Comparison of ENCODE assay signal across 19 cellular contexts in the genomic region with DNA sequence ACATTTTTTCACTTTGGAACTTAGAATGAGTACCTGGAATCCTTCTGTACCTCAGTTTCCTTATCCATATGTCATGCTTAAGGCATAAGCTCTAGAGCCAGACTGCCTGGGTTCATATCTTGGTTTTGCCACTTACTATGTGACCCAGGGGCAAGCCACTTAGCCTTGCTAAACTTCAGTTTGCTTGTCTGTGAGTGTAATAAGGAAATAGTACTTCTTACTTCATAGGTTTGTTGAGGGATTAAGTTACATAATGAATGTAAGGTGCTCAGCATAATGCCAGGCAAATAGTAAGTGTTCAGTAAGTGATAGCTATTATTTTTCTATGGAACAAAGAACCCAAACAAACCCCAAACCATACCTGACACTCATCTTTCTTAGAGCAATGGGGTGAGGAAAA.
DNase-seq lines count a peak whose midpoint lies in the region; TF ChIP-seq lines count a peak whose summit lies in the region.
"Had no signal": no experiment of that assay in that cellular context is flagged by ENCODE, and none has a peak within 500 bp of the region (broad histone marks: within the 10 kb centered on the region; RNA-seq: fewer than 3 reads in every experiment).

No MANE protein-coding gene starts in this region.

- H4K20me1 ChIP-seq in OCI-LY3 (ENCODE audit: insufficient read depth, low read length) (no peaks in the 10 kb centered on the region), smooth muscle cell (ENCODE audit: low read depth) (no peaks in the 10 kb centered on the region)

- H3K4me3 Mint-ChIP-seq in activated CD4-positive, alpha-beta T cell treated with anti-CD3 and anti-CD28 coated beads, Interleukin-2, amount 10 ng/mL, durations not matched to agents 24 days and 14 days: no peak overlapping the region
- H3K4me3 Mint-ChIP-seq in nephron progenitor cell: no peak overlapping the region
- H3K4me3 Mint-ChIP-seq: B cell, CD14-positive monocyte had no signal

- TF ChIP-seq CTCF in OCI-LY3 (IDR thresholded peaks at IDR 0.05; ENCODE audit: low read depth, low read length) (no peak), nephron progenitor cell (IDR thresholded peaks at IDR 0.05) (no peak), smooth muscle cell (IDR thresholded peaks at IDR 0.05; ENCODE audit: borderline replicate concordance, insufficient read depth, poor library complexity, severe bottlenecking) (no peak)

- H3K27ac Mint-ChIP-seq in activated CD4-positive, alpha-beta T cell treated with anti-CD3 and anti-CD28 coated beads, Interleukin-2, amount 10 ng/mL, durations not matched to agents 24 days and 14 days: peak overlapping the region; percentile 14
- peak overlapping the region; percentile 42 for H3K27ac Mint-ChIP-seq in nephron progenitor cell
- H3K27ac Mint-ChIP-seq: B cell, CD14-positive monocyte had no signal

- no peaks in the 10 kb centered on the region for H3F3A ChIP-seq in smooth muscle cell (ENCODE audit: low read depth)

- no peaks in the 10 kb centered on the region for H3K36me3 Mint-ChIP-seq in activated CD4-positive, alpha-beta T cell treated with anti-CD3 and anti-CD28 coated beads, Interleukin-2, amount 10 ng/mL, durations not matched to agents 24 days and 14 days (ENCODE audit: low read depth)
- peaks cover 4% of the 10 kb centered on the region for H3K36me3 Mint-ChIP-seq in nephron progenitor cell (ENCODE audit: low read depth)
- H3K36me3 Mint-ChIP-seq: CD14-positive monocyte had no signal

- H3K9me3 ChIP-seq in OCI-LY3 (ENCODE audit: insufficient read depth, low read length) (peaks cover 22% of the 10 kb centered on the region; the same call in 1 of the 2 replicates), smooth muscle cell (replicated peaks; ENCODE audit: low read depth) (no peaks in the 10 kb centered on the region)

- peaks cover 26% of the 10 kb centered on the region for H3K4me1 Mint-ChIP-seq in activated CD4-positive, alpha-beta T cell treated with anti-CD3 and anti-CD28 coated beads, Interleukin-2, amount 10 ng/mL, durations not matched to agents 24 days and 14 days
- H3K4me1 Mint-ChIP-seq in nephron progenitor cell: peaks cover 11% of the 10 kb centered on the region

- H3K4me3 ChIP-seq in OCI-LY3 (ENCODE audit: low read length) (no peak overlapping the region), smooth muscle cell (no peak overlapping the region)

- H3K27me3 Mint-ChIP-seq in activated CD4-positive, alpha-beta T cell treated with anti-CD3 and anti-CD28 coated beads, Interleukin-2, amount 10 ng/mL, durations not matched to agents 24 days and 14 days: no peaks in the 10 kb centered on the region
- H3K27me3 Mint-ChIP-seq in nephron progenitor cell (ENCODE audit: low read depth, poor library complexity): no peaks in the 10 kb centered on the region
- H3K27me3 Mint-ChIP-seq: B cell had no signal

- H3K9me3 Mint-ChIP-seq in activated CD4-positive, alpha-beta T cell treated with anti-CD3 and anti-CD28 coated beads, Interleukin-2, amount 10 ng/mL, durations not matched to agents 24 days and 14 days: peaks cover 12% of the 10 kb centered on the region
- H3K9me3 Mint-ChIP-seq in nephron progenitor cell: peaks cover 22% of the 10 kb centered on the region

- H3K27me3 ChIP-seq in OCI-LY3 (ENCODE audit: low read depth, low read length) (no peaks in the 10 kb centered on the region), smooth muscle cell (ENCODE audit: low read depth) (no peaks in the 10 kb centered on the region)

- H3K27ac ChIP-seq in OCI-LY3 (ENCODE audit: low read length): peak overlapping the region; percentile 83
- no peak overlapping the region for H3K27ac ChIP-seq in smooth muscle cell (ENCODE audit: low read depth)

- H3K36me3 ChIP-seq in OCI-LY3 (replicated peaks; ENCODE audit: low read depth, low read length) (peaks cover 37% of the 10 kb centered on the region), smooth muscle cell (ENCODE audit: low read depth) (no peaks in the 10 kb centered on the region)

- H3K9ac ChIP-seq in OCI-LY3 (ENCODE audit: low read length) (no peak overlapping the region), smooth muscle cell (ENCODE audit: low read depth) (no peak overlapping the region)

- H3K4me1 ChIP-seq in OCI-LY3 (ENCODE audit: low read length) (peaks cover 78% of the 10 kb centered on the region), smooth muscle cell (ENCODE audit: low read depth) (no peaks in the 10 kb centered on the region)

- H3K79me2 ChIP-seq in OCI-LY3 (ENCODE audit: low read length) (no peaks in the 10 kb centered on the region), smooth muscle cell (ENCODE audit: low read depth) (no peaks in the 10 kb centered on the region)

- H2AFZ ChIP-seq in OCI-LY3 (ENCODE audit: low read depth, low read length): no peak overlapping the region
- no peak overlapping the region for H2AFZ ChIP-seq in smooth muscle cell (ENCODE audit: low read depth)

- no peak for DNase-seq in activated CD4-positive, alpha-beta T cell treated with anti-CD3 and anti-CD28 coated beads, Interleukin-2, amount 10 ng/mL, durations not matched to agents 24 days and 14 days
- no peak for DNase-seq in activated CD4-positive, alpha-beta T cell treated with anti-CD3 and anti-CD28 coated beads for 1 hour
- DNase-seq in DMS53 (lab: John Stamatoyannopoulos, UW) (peak; percentile 88), nephron progenitor cell (no peak), smooth muscle cell (lab: John Stamatoyannopoulos, UW; ENCODE audit: unreplicated experiment) (no peak), NCI-H2107 (lab: John Stamatoyannopoulos, UW) (no peak)
- DNase-seq: DMS79, KBM-7, MM.1S, NCI-H1048, NCI-H1417 treated with DMSO at 0.1 percent for 48 hours, NCI-H187 treated with DMSO at 0.1 percent for 48 hours, NCI-H345, NCI-H524 treated with DMSO at 0.1 percent for 48 hours, PC-3, Right ventricle myocardium superior had no signal

- intact Hi-C loops in activated CD4-positive, alpha-beta T cell treated with anti-CD3 and anti-CD28 coated beads, Interleukin-2, amount 10 ng/mL, durations not matched to agents 24 days and 14 days (cut with micrococcal nuclease): loop anchor here (2.0 to 10.0 kb wide), 3 partner anchors 15 to 181 kb away; no protein-coding TSS in a partner anchor

- H3K4me2 ChIP-seq in OCI-LY3 (ENCODE audit: low read length): no peak overlapping the region
- H3K4me2 ChIP-seq in smooth muscle cell: no peak overlapping the region
